In the genomic region with DNA sequence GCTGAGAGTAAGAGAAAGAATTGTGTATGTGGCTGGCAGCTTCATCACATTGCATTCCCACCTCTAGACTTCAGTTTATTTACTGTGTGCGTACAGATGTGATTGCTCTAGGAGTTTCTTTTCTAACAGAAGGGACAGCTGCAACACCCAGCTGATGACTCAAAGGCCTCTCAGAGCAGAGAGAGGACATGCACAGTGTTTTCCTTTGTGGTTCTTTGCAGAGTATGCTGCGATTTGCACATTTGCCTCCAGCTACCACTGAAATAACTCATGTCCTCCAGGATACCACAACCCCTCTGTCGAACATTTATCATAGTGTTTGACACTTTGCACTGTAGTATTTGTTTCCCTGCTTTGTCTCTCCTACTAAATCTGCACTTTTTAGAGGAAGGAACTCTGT, we compare ENCODE assay signal across 15 cellular contexts.
DNase-seq lines count a peak whose midpoint lies in the region; ATAC-seq and TF ChIP-seq lines count a peak whose summit lies in the region.
"Had no signal": no experiment of that assay in that cellular context is flagged by ENCODE, and none has a peak within 500 bp of the region (broad histone marks: within the 10 kb centered on the region; RNA-seq: fewer than 3 reads in every experiment).

No MANE protein-coding gene starts in this region.

- H3K79me2 ChIP-seq in smooth muscle cell (ENCODE audit: low read depth), result no peaks in the 10 kb centered on the region

- no peak overlapping the region for H3K27ac Mint-ChIP-seq in activated CD4-positive, alpha-beta T cell treated with anti-CD3 and anti-CD28 coated beads for 36 hours
- H3K27ac Mint-ChIP-seq: T-helper 2 cell treated with Interferon-gamma antibody and Interleukin-4, amounts not matched to agents 5 μg/mL and 100 μg/mL, for 36 hours had no signal

- CTCF ChIA-PET in activated CD4-positive, alpha-beta T cell treated with anti-CD3 and anti-CD28 coated beads for 36 hours (lab: Charles Lee), result no interaction called here

- peaks cover 16% of the 10 kb centered on the region for H3K27me3 Mint-ChIP-seq in activated CD4-positive, alpha-beta T cell treated with anti-CD3 and anti-CD28 coated beads for 36 hours

- H3K36me3 ChIP-seq in RWPE2 (ENCODE audit: low read depth), result no peaks in the 10 kb centered on the region
- no peaks in the 10 kb centered on the region for H3K36me3 ChIP-seq in smooth muscle cell (ENCODE audit: low read depth)

- H3K36me3 Mint-ChIP-seq in activated CD4-positive, alpha-beta T cell treated with anti-CD3 and anti-CD28 coated beads for 36 hours (ENCODE audit: low read depth), result no peaks in the 10 kb centered on the region

- H3K4me2 ChIP-seq in smooth muscle cell, result peak overlapping the region; percentile 34

- H3K9me3 Mint-ChIP-seq in activated CD4-positive, alpha-beta T cell treated with anti-CD3 and anti-CD28 coated beads for 36 hours (ENCODE audit: low read depth), result no peaks in the 10 kb centered on the region
- H3K9me3 Mint-ChIP-seq: T-helper 2 cell treated with Interferon-gamma antibody and Interleukin-4, amounts not matched to agents 5 μg/mL and 100 μg/mL, for 36 hours had no signal

- no peak overlapping the region for H3K4me3 ChIP-seq in RWPE2 (ENCODE audit: severe bottlenecking)
- no peak overlapping the region for H3K4me3 ChIP-seq in smooth muscle cell
- H3K4me3 ChIP-seq: body of pancreas had no signal

- no peak overlapping the region for H3K27ac ChIP-seq in RWPE2 (ENCODE audit: poor library complexity, severe bottlenecking)
- H3K27ac ChIP-seq in foreskin keratinocyte, result peak overlapping the region; percentile 46
- peak overlapping the region; percentile 3 for H3K27ac ChIP-seq in smooth muscle cell (ENCODE audit: low read depth)
- H3K27ac ChIP-seq: 22Rv1, body of pancreas had no signal

- ATAC-seq in RWPE2 (ENCODE audit: low read depth), result peak; percentile 94
- ATAC-seq in foreskin keratinocyte, result peak; percentile 89
- ATAC-seq in HG02973 (IDR thresholded peaks at IDR 0.05; ENCODE audit: unreplicated experiment), result no peak
- ATAC-seq in activated CD4-positive, alpha-beta T cell treated with anti-CD3 and anti-CD28 coated beads for 36 hours, result no peak
- ATAC-seq: body of pancreas had no signal

- DNase-seq in NCI-H1417 (lab: John Stamatoyannopoulos, UW) (peak in 2 of 3 experiments; percentile 21 to 65), NCI-H1417 treated with DMSO at 0.1 percent for 48 hours (lab: John Stamatoyannopoulos, UW) (no peak), RWPE2 (ENCODE audit: low spot score) (no peak), foreskin keratinocyte (peak; percentile 71 to 87), smooth muscle cell (lab: John Stamatoyannopoulos, UW; ENCODE audit: unreplicated experiment) (no peak), amygdala (lab: John Stamatoyannopoulos, UW) (no peak)
- no peak for DNase-seq in activated CD4-positive, alpha-beta T cell treated with anti-CD3 and anti-CD28 coated beads for 36 hours
- DNase-seq: activated CD8-positive, alpha-beta memory T cell treated with anti-CD3 and anti-CD28 coated beads, Interleukin-2, amount 50 U/mL, for 48 hours; body of pancreas; DMS 273 treated with DMSO at 0.1 percent for 48 hours; NCI-H1436 treated with DMSO at 0.1 percent for 48 hours; stimulated activated naive CD4-positive, alpha-beta T cell had no signal

- TF ChIP-seq CTCF in RWPE2 (IDR thresholded peaks at IDR 0.05; ENCODE audit: poor library complexity, severe bottlenecking), result no peak
- TF ChIP-seq CTCF in foreskin keratinocyte (conservative IDR thresholded peaks at IDR 0.05), result no peak
- TF ChIP-seq CTCF in smooth muscle cell (IDR thresholded peaks at IDR 0.05; ENCODE audit: borderline replicate concordance, insufficient read depth, poor library complexity, severe bottlenecking), result no peak

- H3K4me1 ChIP-seq in RWPE2 (ENCODE audit: insufficient read depth, poor library complexity, severe bottlenecking) (peaks cover 3% of the 10 kb centered on the region), foreskin keratinocyte (peaks cover 2% of the 10 kb centered on the region), smooth muscle cell (ENCODE audit: low read depth) (no peaks in the 10 kb centered on the region)
- H3K4me1 ChIP-seq: body of pancreas had no signal

- H3K4me1 Mint-ChIP-seq in activated CD4-positive, alpha-beta T cell treated with anti-CD3 and anti-CD28 coated beads for 36 hours, result no peaks in the 10 kb centered on the region

- no peak overlapping the region for H2AFZ ChIP-seq in smooth muscle cell (ENCODE audit: low read depth)

- no peak overlapping the region for H3K4me3 Mint-ChIP-seq in activated CD4-positive, alpha-beta T cell treated with anti-CD3 and anti-CD28 coated beads for 36 hours
- H3K4me3 Mint-ChIP-seq: T-helper 2 cell treated with Interferon-gamma antibody and Interleukin-4, amounts not matched to agents 5 μg/mL and 100 μg/mL, for 36 hours had no signal

- H4K20me1 ChIP-seq in smooth muscle cell (ENCODE audit: low read depth), result no peaks in the 10 kb centered on the region

- intact Hi-C loops in activated CD4-positive, alpha-beta T cell treated with anti-CD3 and anti-CD28 coated beads for 36 hours (cut with DNase I, micrococcal nuclease), result no loop called here

- no peaks in the 10 kb centered on the region for H3F3A ChIP-seq in smooth muscle cell (ENCODE audit: low read depth)

- H3K27me3 ChIP-seq in RWPE2 (ENCODE audit: insufficient read depth, poor library complexity, severe bottlenecking) (no peaks in the 10 kb centered on the region), foreskin keratinocyte (no peaks in the 10 kb centered on the region), smooth muscle cell (ENCODE audit: low read depth) (no peaks in the 10 kb centered on the region)
- H3K27me3 ChIP-seq: body of pancreas had no signal

- H3K9ac ChIP-seq in smooth muscle cell (ENCODE audit: low read depth), result no peak overlapping the region

- WGBS in smooth muscle cell (ENCODE audit: low lambda C conversion rate), result 4% methylated on average over 3 of the region's 3 CpGs

- POLR2A ChIA-PET in activated CD4-positive, alpha-beta T cell treated with anti-CD3 and anti-CD28 coated beads for 36 hours (lab: Charles Lee), result no interaction called here

- H3K9me3 ChIP-seq in RWPE2 (ENCODE audit: severe bottlenecking), result no peaks in the 10 kb centered on the region
- no peaks in the 10 kb centered on the region for H3K9me3 ChIP-seq in smooth muscle cell (replicated peaks; ENCODE audit: low read depth)
- H3K9me3 ChIP-seq: body of pancreas had no signal

Comparison
In these comparisons a context has a peak if more than half of its experiments do, and no peak if none do; other contexts are left out.
1. DNase-seq: peak in NCI-H1417 (2 of 3) and foreskin keratinocyte (2 of 2); none in NCI-H1417 treated with DMSO at 0.1 percent for 48 hours (single experiment), RWPE2 (single experiment), smooth muscle cell (single experiment), amygdala (0 of 56) and activated CD4-positive, alpha-beta T cell treated with anti-CD3 and anti-CD28 coated beads for 36 hours (single experiment).
2. ATAC-seq: peak in RWPE2 (single experiment) and foreskin keratinocyte (single experiment); none in HG02973 (single experiment) and activated CD4-positive, alpha-beta T cell treated with anti-CD3 and anti-CD28 coated beads for 36 hours (single experiment).